8 cellular contexts compared by ENCODE assay signal in the genomic region with DNA sequence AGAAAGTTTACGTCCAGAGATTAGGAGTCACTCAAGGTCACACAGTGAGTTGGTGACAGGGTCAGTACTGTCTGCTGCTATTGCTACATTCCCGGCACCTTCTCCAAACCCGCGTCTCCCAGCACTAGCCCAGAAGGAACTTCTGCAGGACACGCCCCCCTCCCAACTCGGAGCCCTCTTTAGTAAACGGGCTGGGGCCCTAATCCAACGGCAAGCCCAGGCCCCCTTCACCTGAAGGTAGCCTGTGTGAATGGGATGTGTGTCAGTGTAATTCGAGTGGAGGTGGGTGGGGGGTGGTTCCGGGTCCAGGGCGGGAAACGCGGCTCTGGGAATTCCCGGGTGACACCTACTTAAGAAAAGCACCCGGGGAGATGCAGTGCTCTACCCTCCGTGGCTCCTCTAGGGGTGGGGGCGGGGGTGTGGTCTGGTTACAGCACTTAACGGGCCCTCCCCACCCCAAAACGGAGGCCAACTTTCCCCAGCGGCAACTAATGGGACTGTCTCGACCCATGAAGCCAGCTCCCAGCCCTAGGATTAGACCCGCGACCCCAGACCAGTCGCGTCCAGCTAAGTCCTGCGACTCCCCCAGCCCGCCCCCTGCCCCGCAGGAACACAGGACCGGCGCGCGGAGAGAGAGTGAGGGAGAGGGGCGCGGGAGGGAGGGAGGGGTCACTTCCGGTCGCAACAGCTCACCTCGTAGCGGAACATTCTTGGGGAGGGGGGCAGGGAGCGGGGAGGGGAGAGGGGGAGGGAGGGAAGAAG. TPM values are rescaled to one million over a fixed set of nuclear protein-coding genes. Genes with fewer than 3 reads are reported as not detected.
A peak's percentile ranks its signal among the peaks of the same experiment; 100 is the strongest.
DNase-seq lines count a peak whose midpoint lies in the region; ATAC-seq and TF ChIP-seq lines count a peak whose summit lies in the region.

No MANE protein-coding gene starts in this region.

- no peak for TF ChIP-seq POLR2A in spleen (IDR thresholded peaks at IDR 0.05)

- H3K9me3 ChIP-seq in iPS-18a (ENCODE audit: control insufficient read depth, low read depth, low read length) (no peaks in the 10 kb centered on the region), spleen (no peaks in the 10 kb centered on the region)

- 0 to 1% (median 1%) methylated on average over 21 to 39 of the region's 39 CpGs for WGBS in spleen, 5 donors

- H3K36me3 Mint-ChIP-seq in CD14-positive monocyte (peaks cover 22 to 31% of the 10 kb centered on the region in 2 donors), T-cell (peaks cover 23% of the 10 kb centered on the region)

- no peaks in the 10 kb centered on the region for H3K9me3 Mint-ChIP-seq in CD14-positive monocyte
- no peaks in the 10 kb centered on the region for H3K9me3 Mint-ChIP-seq in T-cell

- TF ChIP-seq CTCF in CD14-positive monocyte (IDR thresholded peaks at IDR 0.05) = peak; percentile 33
- peak; percentile 23 for TF ChIP-seq CTCF in astrocyte of the spinal cord (IDR thresholded peaks at IDR 0.05; ENCODE audit: low read depth, low read length)
- TF ChIP-seq CTCF in spleen (IDR thresholded peaks at IDR 0.05 in 8 of 11, conservative IDR thresholded peaks at IDR 0.05 in 3 of 11) = peak in 8 of 11 experiments; percentile 9 to 51 (median 22)

- in situ Hi-C loops in astrocyte of the spinal cord (cut with HindIII; ENCODE audit: low sequenced_read_pairs) = no loop called here

- H3K27me3 Mint-ChIP-seq in CD14-positive monocyte (ENCODE audit: low read depth in 3 of 3) = no peaks in the 10 kb centered on the region
- no peaks in the 10 kb centered on the region for H3K27me3 Mint-ChIP-seq in T-cell

- peak overlapping the region; percentile 90 to 92 for H3K4me3 Mint-ChIP-seq in CD14-positive monocyte
- peak overlapping the region; percentile 86 to 94 (median 94) for H3K4me3 Mint-ChIP-seq in T-cell

- H3K9ac ChIP-seq in iPS-18a (ENCODE audit: low read length) = peak overlapping the region; percentile 86

- intact Hi-C loops in CD14-positive monocyte (cut with micrococcal nuclease) (loop anchor here (2.0 to 10.0 kb wide), 6 partner anchors 51 to 456 kb away; partner anchors contain the start of genes STX3 (in 2 of the 2), MPEG1 (in 1 of the 2), MRPL16 (in 1 of the 2) and OSBP (in 1 of the 2)), spleen (cut with DNase I; ENCODE audit: low total_unique reads) (loop anchor here (10.0 kb wide), 2 partner anchors 54 to 136 kb away; partner anchors contain the start of gene OSBP)

- POLR2A ChIA-PET in T-cell (lab: Charles Lee) = interaction anchor here (0.6 to 2.8 kb wide), 11 partner anchors 12 to 1091 kb away, joined by 3 to 45 read pairs (median 4); partner anchors contain the start of gene OSBP (in 2 of the 2)

- H3K36me3 ChIP-seq in iPS-18a (ENCODE audit: control insufficient read depth, low read depth, low read length) (peaks cover 36% of the 10 kb centered on the region), spleen (peaks cover 0 to 36% (median 28%) of the 10 kb centered on the region in 6 donors)

- H3K4me3 ChIP-seq in astrocyte of the spinal cord (ENCODE audit: low read depth, low read length) (peak overlapping the region; percentile 95), iPS-18a (ENCODE audit: low read length) (peak overlapping the region; percentile 94), spleen (peak overlapping the region; percentile 60 to 94 (median 75))

- H3K4me1 ChIP-seq in iPS-18a (ENCODE audit: control insufficient read depth, low read depth, low read length) = peaks cover 14% of the 10 kb centered on the region
- H3K4me1 ChIP-seq in spleen = peaks cover 18 to 64% (median 47%) of the 10 kb centered on the region in 6 donors

- CTCF ChIA-PET in T-cell (lab: Charles Lee) = interaction anchor here (0.5 to 2.0 kb wide), 14 partner anchors 9 to 1913 kb away, joined by 3 to 35 read pairs (median 5); partner anchors contain the start of genes MRPL16 (in 1 of the 2) and OSBP (in 1 of the 2)

- H3K27ac ChIP-seq in iPS-18a (ENCODE audit: low read length) (peak overlapping the region; percentile 67), spleen (peak overlapping the region; percentile 87 to 99 (median 98))

- DNase-seq in CD14-positive monocyte (ENCODE audit: low spot score) (peak; percentile 79), T-cell (peak in 30 of 34 experiments; percentile 42 to 67 (median 58)), astrocyte of the spinal cord (ENCODE audit: low read depth, low spot score) (peak; percentile 34), spleen (peak; percentile 94), NCI-H2029 treated with DMSO at 0.1 percent for 48 hours (lab: John Stamatoyannopoulos, UW) (no peak)

- peaks cover 34% of the 10 kb centered on the region for H3K4me1 Mint-ChIP-seq in CD14-positive monocyte
- peaks cover 41 to 52% (median 49%) of the 10 kb centered on the region in 3 donors for H3K4me1 Mint-ChIP-seq in T-cell

- H3K27me3 ChIP-seq in iPS-18a (ENCODE audit: control insufficient read depth, insufficient read depth, low read length) (no peaks in the 10 kb centered on the region), spleen (replicated peaks in 1 of 7) (no peaks in the 10 kb centered on the region)

- peak; percentile 25 for ATAC-seq in GM19351 (IDR thresholded peaks at IDR 0.05; ENCODE audit: unreplicated experiment)
- ATAC-seq in HG03565 (IDR thresholded peaks at IDR 0.05; ENCODE audit: unreplicated experiment) = peak; percentile 0
- peak; percentile 19 to 42 (median 28) for ATAC-seq in T-cell (replicated peaks in 1 of 4)

- peak overlapping the region; percentile 93 to 100 (median 96) for H3K27ac Mint-ChIP-seq in CD14-positive monocyte
- H3K27ac Mint-ChIP-seq in T-cell = peak overlapping the region; percentile 85 to 88

RNA-seq across cellular contexts. Expression of gene PATL1, which starts 0.5 kb away (rescaled TPM):
- polyA plus RNA-seq in CD14-positive monocyte (1 to 10 TPM; 4.1 to 5.1 TPM), spleen (10 to 100 TPM in 1 of 3 donors, 1 to 10 TPM in 2; 5.7 to 10.3 (median 7.7) TPM)
- total RNA-seq in T-cell (10 to 100 TPM; 37.0 to 49.7 (median 41.9) TPM), spleen (10 to 100 TPM; 24.0 to 47.1 (median 35.5) TPM)

RNA-seq across cellular contexts. Expression of gene OR10V1, which starts 45.3 kb away (rescaled TPM):
- polyA plus RNA-seq in CD14-positive monocyte (not detected), spleen (not detected)
- total RNA-seq in T-cell (not detected), spleen (not detected)

RNA-seq across cellular contexts. Expression of gene OSBP, which starts 52.8 kb away (rescaled TPM):
- 10 to 100 TPM in 1 of 2 donors, 1 to 10 TPM in 1; 9.8 to 11.9 TPM for polyA plus RNA-seq in CD14-positive monocyte
- total RNA-seq in T-cell = 10 to 100 TPM; 44.0 to 59.0 (median 46.2) TPM
- total RNA-seq in spleen = 10 to 100 TPM; 33.9 to 39.9 (median 35.6) TPM
- polyA plus RNA-seq in spleen = 10 to 100 TPM in 1 of 3 donors, 1 to 10 TPM in 2; 7.0 to 10.6 (median 8.9) TPM
